In genomic region chr6:6803180-6803978, GRCh38 we compare ENCODE assay signal across 8 cellular contexts.
DNase-seq lines count a peak whose midpoint lies in the region; ATAC-seq and TF ChIP-seq lines count a peak whose summit lies in the region.

No MANE protein-coding gene starts in this region.

- no peaks in the 10 kb centered on the region for H3K9me3 Mint-ChIP-seq in activated T-cell treated with anti-CD3 and anti-CD28 coated beads, Interleukin-2, amount 50 U/mL, for 4 hours
- no peaks in the 10 kb centered on the region; the same call in 1 of the 3 replicates for H3K9me3 Mint-ChIP-seq in GM23338

- no peak overlapping the region for H3K4me3 Mint-ChIP-seq in activated T-cell treated with anti-CD3 and anti-CD28 coated beads, Interleukin-2, amount 50 U/mL, for 4 hours
- H3K4me3 Mint-ChIP-seq in T-helper 17 cell: no peak overlapping the region
- no peak overlapping the region for H3K4me3 Mint-ChIP-seq in GM23338

- intact Hi-C loops in stomach (cut with DNase I; ENCODE audit: low total_unique reads): no loop called here

- H4K20me1 ChIP-seq in GM23338 (replicated peaks; ENCODE audit: insufficient read depth): no peaks in the 10 kb centered on the region

- H3K79me2 ChIP-seq in GM23338 (replicated peaks; ENCODE audit: insufficient read depth): no peaks in the 10 kb centered on the region

- H3K27me3 ChIP-seq in stomach (peaks cover 0 to 5% (median 0%) of the 10 kb centered on the region in 3 donors), GM23338 (ENCODE audit: insufficient read depth) (no peaks in the 10 kb centered on the region), right atrium auricular region (no peaks in the 10 kb centered on the region)

- no peaks in the 10 kb centered on the region for H3F3A ChIP-seq in GM23338 (replicated peaks; ENCODE audit: low read depth)

- H3K36me3 Mint-ChIP-seq in activated T-cell treated with anti-CD3 and anti-CD28 coated beads, Interleukin-2, amount 50 U/mL, for 4 hours (ENCODE audit: insufficient read depth): no peaks in the 10 kb centered on the region
- peaks cover 9% of the 10 kb centered on the region for H3K36me3 Mint-ChIP-seq in T-helper 17 cell (ENCODE audit: low read depth)
- H3K36me3 Mint-ChIP-seq in GM23338 (ENCODE audit: low read depth): no peaks in the 10 kb centered on the region

- no peaks in the 10 kb centered on the region for H3K9me2 ChIP-seq in GM23338 (ENCODE audit: insufficient read depth)

- H3K4me3 ChIP-seq in stomach (no peak overlapping the region), GM23338 (no peak overlapping the region), right atrium auricular region (no peak overlapping the region)

- H3K27me3 Mint-ChIP-seq in activated T-cell treated with anti-CD3 and anti-CD28 coated beads, Interleukin-2, amount 50 U/mL, for 4 hours (ENCODE audit: low read depth): peaks cover 3% of the 10 kb centered on the region
- peaks cover 46% of the 10 kb centered on the region for H3K27me3 Mint-ChIP-seq in T-helper 17 cell
- peaks cover 7% of the 10 kb centered on the region for H3K27me3 Mint-ChIP-seq in GM23338 (ENCODE audit: insufficient read depth, low read depth, poor library complexity)

- peaks cover 8% of the 10 kb centered on the region for H3K4me1 Mint-ChIP-seq in activated T-cell treated with anti-CD3 and anti-CD28 coated beads, Interleukin-2, amount 50 U/mL, for 4 hours (ENCODE audit: low read depth)
- H3K4me1 Mint-ChIP-seq in T-helper 17 cell (peaks cover 13% of the 10 kb centered on the region), GM23338 (no peaks in the 10 kb centered on the region)

- TF ChIP-seq POLR2A in stomach (IDR thresholded peaks at IDR 0.05): no peak

- H3K9me3 ChIP-seq in T-helper 17 cell (ENCODE audit: control insufficient read depth, low read length, poor library complexity, severe bottlenecking): no peaks in the 10 kb centered on the region
- H3K9me3 ChIP-seq in stomach: no peaks in the 10 kb centered on the region
- H3K9me3 ChIP-seq in right atrium auricular region: no peaks in the 10 kb centered on the region

- no peak for DNase-seq in activated T-cell treated with anti-CD3 and anti-CD28 coated beads, Interleukin-2, amount 50 U/mL, for 4 hours
- DNase-seq in activated T-cell treated with anti-CD3 and anti-CD28 coated beads for 4 hours: no peak
- no peak for DNase-seq in T-helper 17 cell
- DNase-seq in stomach: peak; percentile 60
- no peak for DNase-seq in GM23338 (ENCODE audit: low spot score)
- DNase-seq in NCI-H82 treated with DMSO at 0.1 percent for 48 hours (lab: John Stamatoyannopoulos, UW; ENCODE audit: unreplicated experiment): no peak
- DNase-seq in right atrium auricular region (ENCODE audit: low spot score): no peak

- H3K27ac ChIP-seq in stomach: peak overlapping the region in 1 of 5 donors; percentile 32
- H3K27ac ChIP-seq in GM23338 (ENCODE audit: low read depth): no peak overlapping the region
- H3K27ac ChIP-seq in right atrium auricular region: no peak overlapping the region

- ATAC-seq in activated T-cell treated with anti-CD3 and anti-CD28 coated beads, Interleukin-2, amount 50 U/mL, for 4 hours: peak; percentile 35 to 36
- peak; percentile 68 for ATAC-seq in HG03066 (IDR thresholded peaks at IDR 0.05; ENCODE audit: low read depth, unreplicated experiment)
- ATAC-seq in T-helper 17 cell: peak; percentile 75
- ATAC-seq in GM23338: no peak

- 61 to 74% (median 67%) methylated on average over 13 to 18 of the region's 18 CpGs for WGBS in stomach, 5 donors

- H2AFZ ChIP-seq in GM23338: no peak overlapping the region

- no peak for TF ChIP-seq EP300 in stomach (IDR thresholded peaks at IDR 0.05)

- TF ChIP-seq CTCF in stomach (IDR thresholded peaks at IDR 0.05) (no peak), GM23338 (conservative IDR thresholded peaks at IDR 0.05; ENCODE audit: low read depth in 2 of 2) (no peak), right atrium auricular region (IDR thresholded peaks at IDR 0.05) (no peak)

- H3K36me3 ChIP-seq in stomach: no peaks in the 10 kb centered on the region
- no peaks in the 10 kb centered on the region for H3K36me3 ChIP-seq in GM23338 (ENCODE audit: insufficient read depth)
- no peaks in the 10 kb centered on the region for H3K36me3 ChIP-seq in right atrium auricular region

- H3K27ac Mint-ChIP-seq in T-helper 17 cell (no peak overlapping the region), GM23338 (no peak overlapping the region)

- no peak overlapping the region for H3K4me2 ChIP-seq in GM23338

- H3K4me1 ChIP-seq in stomach: peaks cover 0 to 9% (median 0%) of the 10 kb centered on the region in 4 donors
- no peaks in the 10 kb centered on the region for H3K4me1 ChIP-seq in GM23338 (ENCODE audit: insufficient read depth)
- H3K4me1 ChIP-seq in right atrium auricular region: peaks cover 0 to 16% of the 10 kb centered on the region in 2 donors

TF ChIP-seq in GM23338, 12 proteins besides CTCF, POLR2A, EP300 and RAD21 (continues in another document):
- no peak for TF ChIP-seq STAT1 (IDR thresholded peaks at IDR 0.05; ENCODE audit: unreplicated experiment)
- no peak for TF ChIP-seq EZH2phosphoT487 (IDR thresholded peaks at IDR 0.05; ENCODE audit: unreplicated experiment)
- TF ChIP-seq ZNF331 (CRISPR knock-in tag; IDR thresholded peaks at IDR 0.05; ENCODE audit: low read depth): no peak
- TF ChIP-seq, protein P1, sequence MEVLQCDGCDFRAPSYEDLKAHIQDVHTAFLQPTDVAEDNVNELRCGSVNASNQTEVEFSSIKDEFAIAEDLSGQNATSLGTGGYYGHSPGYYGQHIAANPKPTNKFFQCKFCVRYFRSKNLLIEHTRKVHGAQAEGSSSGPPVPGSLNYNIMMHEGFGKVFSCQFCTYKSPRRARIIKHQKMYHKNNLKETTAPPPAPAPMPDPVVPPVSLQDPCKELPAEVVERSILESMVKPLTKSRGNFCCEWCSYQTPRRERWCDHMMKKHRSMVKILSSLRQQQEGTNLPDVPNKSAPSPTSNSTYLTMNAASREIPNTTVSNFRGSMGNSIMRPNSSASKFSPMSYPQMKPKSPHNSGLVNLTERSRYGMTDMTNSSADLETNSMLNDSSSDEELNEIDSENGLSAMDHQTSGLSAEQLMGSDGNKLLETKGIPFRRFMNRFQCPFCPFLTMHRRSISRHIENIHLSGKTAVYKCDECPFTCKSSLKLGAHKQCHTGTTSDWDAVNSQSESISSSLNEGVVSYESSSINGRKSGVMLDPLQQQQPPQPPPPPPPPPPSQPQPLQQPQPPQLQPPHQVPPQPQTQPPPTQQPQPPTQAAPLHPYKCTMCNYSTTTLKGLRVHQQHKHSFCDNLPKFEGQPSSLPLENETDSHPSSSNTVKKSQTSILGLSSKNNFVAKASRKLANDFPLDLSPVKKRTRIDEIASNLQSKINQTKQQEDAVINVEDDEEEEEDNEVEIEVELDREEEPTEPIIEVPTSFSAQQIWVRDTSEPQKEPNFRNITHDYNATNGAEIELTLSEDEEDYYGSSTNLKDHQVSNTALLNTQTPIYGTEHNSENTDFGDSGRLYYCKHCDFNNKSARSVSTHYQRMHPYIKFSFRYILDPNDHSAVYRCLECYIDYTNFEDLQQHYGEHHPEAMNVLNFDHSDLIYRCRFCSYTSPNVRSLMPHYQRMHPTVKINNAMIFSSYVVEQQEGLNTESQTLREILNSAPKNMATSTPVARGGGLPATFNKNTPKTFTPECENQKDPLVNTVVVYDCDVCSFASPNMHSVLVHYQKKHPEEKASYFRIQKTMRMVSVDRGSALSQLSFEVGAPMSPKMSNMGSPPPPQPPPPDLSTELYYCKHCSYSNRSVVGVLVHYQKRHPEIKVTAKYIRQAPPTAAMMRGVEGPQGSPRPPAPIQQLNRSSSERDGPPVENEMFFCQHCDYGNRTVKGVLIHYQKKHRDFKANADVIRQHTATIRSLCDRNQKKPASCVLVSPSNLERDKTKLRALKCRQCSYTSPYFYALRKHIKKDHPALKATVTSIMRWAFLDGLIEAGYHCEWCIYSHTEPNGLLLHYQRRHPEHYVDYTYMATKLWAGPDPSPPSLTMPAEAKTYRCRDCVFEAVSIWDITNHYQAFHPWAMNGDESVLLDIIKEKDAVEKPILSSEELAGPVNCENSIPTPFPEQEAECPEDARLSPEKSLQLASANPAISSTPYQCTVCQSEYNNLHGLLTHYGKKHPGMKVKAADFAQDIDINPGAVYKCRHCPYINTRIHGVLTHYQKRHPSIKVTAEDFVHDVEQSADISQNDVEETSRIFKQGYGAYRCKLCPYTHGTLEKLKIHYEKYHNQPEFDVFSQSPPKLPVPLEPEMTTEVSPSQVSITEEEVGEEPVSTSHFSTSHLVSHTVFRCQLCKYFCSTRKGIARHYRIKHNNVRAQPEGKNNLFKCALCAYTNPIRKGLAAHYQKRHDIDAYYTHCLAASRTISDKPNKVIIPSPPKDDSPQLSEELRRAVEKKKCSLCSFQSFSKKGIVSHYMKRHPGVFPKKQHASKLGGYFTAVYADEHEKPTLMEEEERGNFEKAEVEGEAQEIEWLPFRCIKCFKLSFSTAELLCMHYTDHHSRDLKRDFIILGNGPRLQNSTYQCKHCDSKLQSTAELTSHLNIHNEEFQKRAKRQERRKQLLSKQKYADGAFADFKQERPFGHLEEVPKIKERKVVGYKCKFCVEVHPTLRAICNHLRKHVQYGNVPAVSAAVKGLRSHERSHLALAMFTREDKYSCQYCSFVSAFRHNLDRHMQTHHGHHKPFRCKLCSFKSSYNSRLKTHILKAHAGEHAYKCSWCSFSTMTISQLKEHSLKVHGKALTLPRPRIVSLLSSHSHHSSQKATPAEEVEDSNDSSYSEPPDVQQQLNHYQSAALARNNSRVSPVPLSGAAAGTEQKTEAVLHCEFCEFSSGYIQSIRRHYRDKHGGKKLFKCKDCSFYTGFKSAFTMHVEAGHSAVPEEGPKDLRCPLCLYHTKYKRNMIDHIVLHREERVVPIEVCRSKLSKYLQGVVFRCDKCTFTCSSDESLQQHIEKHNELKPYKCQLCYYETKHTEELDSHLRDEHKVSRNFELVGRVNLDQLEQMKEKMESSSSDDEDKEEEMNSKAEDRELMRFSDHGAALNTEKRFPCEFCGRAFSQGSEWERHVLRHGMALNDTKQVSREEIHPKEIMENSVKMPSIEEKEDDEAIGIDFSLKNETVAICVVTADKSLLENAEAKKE (CRISPR knock-in tag; IDR thresholded peaks at IDR 0.05): no peak
- TF ChIP-seq JUNB (IDR thresholded peaks at IDR 0.05; ENCODE audit: unreplicated experiment): no peak
- TF ChIP-seq ZNF114 (CRISPR knock-in tag; IDR thresholded peaks at IDR 0.05): no peak
